Comparison of ENCODE assay signal across 18 cellular contexts in the genomic region with DNA sequence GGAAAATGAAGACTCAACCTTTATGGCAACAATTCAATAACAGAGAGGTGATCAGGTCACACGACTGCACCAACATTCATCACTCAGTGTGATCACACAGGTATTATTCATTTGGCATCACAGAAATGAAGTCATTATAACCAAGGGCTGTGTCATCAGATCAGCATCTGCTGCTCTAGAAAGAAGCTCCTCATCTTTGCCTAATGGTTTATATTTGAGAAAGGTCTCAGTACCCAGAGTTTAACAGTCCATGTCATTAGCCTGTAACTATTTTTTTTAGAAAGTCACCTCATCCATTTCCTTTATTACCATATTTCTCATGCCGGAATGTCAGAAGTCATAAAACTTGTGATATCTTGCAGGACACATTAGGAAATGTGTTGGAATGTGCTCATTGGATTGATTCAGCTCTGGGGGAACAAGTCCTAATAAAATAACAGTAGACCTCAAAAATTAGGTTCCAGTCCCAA. TPM values are rescaled to one million over a fixed set of nuclear protein-coding genes. Genes with fewer than 3 reads are reported as not detected.
DNase-seq lines count a peak whose midpoint lies in the region; TF ChIP-seq lines count a peak whose summit lies in the region.
"Had no signal": no experiment of that assay in that cellular context is flagged by ENCODE, and none has a peak within 500 bp of the region (broad histone marks: within the 10 kb centered on the region; RNA-seq: fewer than 3 reads in every experiment).

No MANE protein-coding gene starts in this region.

- POLR2A ChIA-PET in BJ (lab: Charles Lee), result no interaction called here

- CTCF ChIA-PET in BJ (lab: Yijun Ruan, JAX), result interaction anchor here (0.6 to 1.8 kb wide), 8 partner anchors 9 to 1187 kb away, joined by 3 to 5 read pairs (median 3); no protein-coding TSS in a partner anchor

- H3K4me3 ChIP-seq in BJ (ENCODE audit: low read depth, low read length), result no peak overlapping the region
- no peak overlapping the region for H3K4me3 ChIP-seq in fibroblast of the aortic adventitia (ENCODE audit: low read depth, low read length)
- no peak overlapping the region for H3K4me3 ChIP-seq in skeletal muscle cell (ENCODE audit: low read depth, low read length)
- H3K4me3 ChIP-seq: dorsolateral prefrontal cortex, MG63, pancreas had no signal

- no peaks in the 10 kb centered on the region for H3K36me3 ChIP-seq in BJ (ENCODE audit: control insufficient read depth, insufficient read depth, low read length)
- H3K36me3 ChIP-seq: brain microvascular endothelial cell, MG63, pancreas had no signal

- no peaks in the 10 kb centered on the region for H3K27me3 ChIP-seq in BJ (ENCODE audit: control insufficient read depth, insufficient read depth, low read length)
- H3K27me3 ChIP-seq: brain microvascular endothelial cell, MG63, pancreas had no signal

- TF ChIP-seq CTCF in BJ (IDR thresholded peaks at IDR 0.05; ENCODE audit: insufficient read depth, low read depth, low read length) (no peak), fibroblast of the aortic adventitia (IDR thresholded peaks at IDR 0.05; ENCODE audit: insufficient read depth, low read length) (no peak)

- DNase-seq in BJ (ENCODE audit: low read depth) (peak; percentile 86), M059J (ENCODE audit: low read depth) (peak; percentile 46), fibroblast of the aortic adventitia (ENCODE audit: low read depth) (peak; percentile 36), skeletal muscle cell (ENCODE audit: low read depth) (peak; percentile 51), NCI-H774 (lab: John Stamatoyannopoulos, UW) (no peak), NCI-H526 treated with DMSO at 0.1 percent for 48 hours (lab: John Stamatoyannopoulos, UW) (no peak), NCI-H2107 (lab: John Stamatoyannopoulos, UW) (no peak)
- DNase-seq in stimulated activated CD4-positive, alpha-beta T cell treated with anti-CD3 and anti-CD28 coated beads, Interleukin-1b, Interleukin-23, amount 100 ng/mL, for 48 hours, result no peak
- DNase-seq: activated CD4-positive, alpha-beta T cell treated with anti-CD3 and anti-CD28 coated beads, Interleukin-2, amount 10 ng/mL, durations not matched to agents 7 days and 5 days; activated naive CD4-positive, alpha-beta T cell treated with anti-CD3 and anti-CD28 coated beads for 36 hours; AML-193; brain microvascular endothelial cell; dorsolateral prefrontal cortex; MG63; NCI-H187 treated with DMSO at 0.1 percent for 48 hours; NCI-H446; pancreas; stimulated activated naive CD4-positive, alpha-beta T cell treated with Interleukin-2 at 50 U/mL for 16 hours had no signal

RNA-seq across cellular contexts. Expression of gene PRKG1, which starts 45.1 kb away (rescaled TPM):
- polyA plus RNA-seq in BJ (2011; rRNA removed), result 9.7 and 11.6 TPM in 2 replicates
- 35.0 and 35.9 TPM in 2 replicates for polyA minus RNA-seq in BJ (2011; rRNA and poly(A)+ RNA removed)
- 1.7 and 2.2 TPM in 2 replicates for total RNA-seq in M059J (2014; rRNA removed; shearing (Covaris generic))
- total RNA-seq in fibroblast of the aortic adventitia (ENCODE audit: low replicate concordance), result 45.6 and 60.2 TPM in 2 replicates
- total RNA-seq: activated CD4-positive, alpha-beta T cell treated with anti-CD3 and anti-CD28 coated beads, Interleukin-2, amount 10 ng/mL, durations not matched to agents 7 days and 5 days; activated naive CD4-positive, alpha-beta T cell treated with anti-CD3 and anti-CD28 coated beads for 36 hours had no signal

Comparison
In these comparisons a context has a peak if more than half of its experiments do, and no peak if none do; other contexts are left out.
1. DNase-seq: peak in BJ (single experiment), M059J (single experiment), fibroblast of the aortic adventitia (single experiment) and skeletal muscle cell (single experiment); none in stimulated activated CD4-positive, alpha-beta T cell treated with anti-CD3 and anti-CD28 coated beads, Interleukin-1b, Interleukin-23, amount 100 ng/mL, for 48 hours (single experiment), NCI-H774 (single experiment), NCI-H526 treated with DMSO at 0.1 percent for 48 hours (single experiment) and NCI-H2107 (single experiment).
2. RNA of gene PRKG1, which starts 45.1 kb away (total RNA-seq): 45.6 to 60.2 TPM in fibroblast of the aortic adventitia; 1.7 to 2.2 TPM in M059J; every median in the first group is over 10 times any median in the second.